Comparison of ENCODE assay signal across 9 cellular contexts in the genomic region with DNA sequence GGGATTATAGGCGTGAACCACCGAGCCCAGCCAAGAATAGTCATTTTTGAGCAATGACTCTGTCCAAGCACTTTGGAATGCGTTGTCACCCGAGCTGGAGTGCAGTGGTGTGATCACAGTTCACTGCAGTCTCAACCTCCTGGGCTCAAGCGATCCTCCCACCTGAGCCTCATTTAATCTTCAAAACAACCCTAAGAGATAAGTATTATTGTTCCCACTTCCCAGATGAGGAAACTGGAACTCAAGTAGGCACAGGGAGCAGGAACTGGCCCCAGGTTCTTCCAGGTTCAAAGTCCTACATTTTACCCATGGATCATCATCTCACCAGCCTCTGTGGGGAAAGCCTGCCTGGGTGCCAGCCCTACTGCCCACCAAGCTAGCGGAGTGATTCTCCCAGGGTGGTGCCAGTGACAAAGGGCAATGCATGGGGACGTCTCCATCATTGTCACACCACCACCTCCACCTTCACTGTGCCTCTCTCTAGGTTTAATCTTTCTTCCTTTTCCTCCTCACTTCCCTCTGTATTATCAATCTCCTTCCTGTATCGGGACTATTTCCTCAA. TPM values are rescaled to one million over a fixed set of nuclear protein-coding genes. Genes with fewer than 3 reads are reported as not detected.
DNase-seq lines count a peak whose midpoint lies in the region; ATAC-seq and TF ChIP-seq lines count a peak whose summit lies in the region.
"Had no signal": no experiment of that assay in that cellular context is flagged by ENCODE, and none has a peak within 500 bp of the region (broad histone marks: within the 10 kb centered on the region; RNA-seq: fewer than 3 reads in every experiment).

No MANE protein-coding gene starts in this region.

- H3K4me3 ChIP-seq in GM23248 (no peak overlapping the region), right atrium auricular region (no peak overlapping the region), skeletal muscle tissue (ENCODE audit: low read length in 3 of 3) (no peak overlapping the region), uterus (no peak overlapping the region)
- H3K4me3 ChIP-seq: tibial artery had no signal

- TF ChIP-seq POLR2A in uterus (IDR thresholded peaks at IDR 0.05), result no peak

- H3K9me2 ChIP-seq in GM23248 (ENCODE audit: insufficient read depth), result no peaks in the 10 kb centered on the region

- WGBS in GM23248 (ENCODE audit: low coverage in 1 of 2, low lambda C conversion rate in 2 of 2, missing lambda C conversion rate in 2 of 2), 2 experiments, result 82 to 83% methylated on average over 8 of the region's 8 CpGs

- in situ Hi-C loops in GM23248 (cut with MboI), result no loop called here

- H3K27ac ChIP-seq in GM23248, result peak overlapping the region; percentile 97
- H3K27ac ChIP-seq in right atrium auricular region, result peak overlapping the region; percentile 51 to 71
- H3K27ac ChIP-seq in skeletal muscle tissue (ENCODE audit: low read depth, low read length), result peak overlapping the region; percentile 73
- peak overlapping the region in 1 of 2 donors; percentile 25 for H3K27ac ChIP-seq in uterus
- H3K27ac ChIP-seq: tibial artery had no signal

- H3K9ac ChIP-seq in GM23248 (peak overlapping the region; percentile 31; the same call in 1 of the 2 replicates), skeletal muscle tissue (ENCODE audit: low read depth in 1 of 3, low read length in 3 of 3) (peak overlapping the region in 2 of 3 donors; percentile 4 to 55)

- peaks cover 21% of the 10 kb centered on the region for H3K4me1 ChIP-seq in GM23248 (ENCODE audit: insufficient read depth)
- H3K4me1 ChIP-seq in right atrium auricular region, result no peaks in the 10 kb centered on the region
- peaks cover 37 to 56% (median 39%) of the 10 kb centered on the region in 3 donors for H3K4me1 ChIP-seq in skeletal muscle tissue (ENCODE audit: control insufficient read depth in 3 of 3, insufficient read depth in 3 of 3, low read length in 3 of 3)
- no peaks in the 10 kb centered on the region for H3K4me1 ChIP-seq in uterus
- H3K4me1 ChIP-seq: tibial artery had no signal

- H3K27me3 ChIP-seq in GM23248 (replicated peaks; ENCODE audit: insufficient read depth) (no peaks in the 10 kb centered on the region), right atrium auricular region (no peaks in the 10 kb centered on the region), skeletal muscle tissue (ENCODE audit: control insufficient read depth in 3 of 3, insufficient read depth in 3 of 3, low read length in 3 of 3) (no peaks in the 10 kb centered on the region), uterus (no peaks in the 10 kb centered on the region)

- peaks cover 20% of the 10 kb centered on the region for H3F3A ChIP-seq in GM23248 (ENCODE audit: insufficient read depth)

- peaks cover 14% of the 10 kb centered on the region for H3K36me3 Mint-ChIP-seq in activated CD4-positive, alpha-beta memory T cell treated with anti-CD3 and anti-CD28 coated beads, Interleukin-2, amount 10 ng/mL, durations not matched to agents 7 days and 5 days (ENCODE audit: low read depth)

- H3K4me1 Mint-ChIP-seq in activated CD4-positive, alpha-beta memory T cell treated with anti-CD3 and anti-CD28 coated beads, Interleukin-2, amount 10 ng/mL, durations not matched to agents 7 days and 5 days, result peaks cover 76% of the 10 kb centered on the region

- peak overlapping the region; percentile 97 for H3K27ac Mint-ChIP-seq in activated CD4-positive, alpha-beta memory T cell treated with anti-CD3 and anti-CD28 coated beads, Interleukin-2, amount 10 ng/mL, durations not matched to agents 7 days and 5 days

- intact Hi-C loops in posterior vena cava (cut with DNase I), result loop anchor here in 1 of 2 donors (2.0 to 5.0 kb wide), 2 partner anchors 25 to 479 kb away; no protein-coding TSS in a partner anchor
- intact Hi-C loops in uterus (cut with DNase I; ENCODE audit: low total_unique reads), result no loop called here

- H3K36me3 ChIP-seq in GM23248 (ENCODE audit: low read depth) (no peaks in the 10 kb centered on the region), right atrium auricular region (no peaks in the 10 kb centered on the region), skeletal muscle tissue (ENCODE audit: control insufficient read depth in 3 of 3, insufficient read depth in 3 of 3, low read length in 3 of 3) (no peaks in the 10 kb centered on the region), uterus (no peaks in the 10 kb centered on the region)
- H3K36me3 ChIP-seq: tibial artery had no signal

- peak overlapping the region; percentile 46 for H3K4me2 ChIP-seq in GM23248 (ENCODE audit: unreplicated experiment)

- peaks cover 5% of the 10 kb centered on the region for H3K9me3 Mint-ChIP-seq in activated CD4-positive, alpha-beta memory T cell treated with anti-CD3 and anti-CD28 coated beads, Interleukin-2, amount 10 ng/mL, durations not matched to agents 7 days and 5 days

- no peak for ATAC-seq in HG03439 (IDR thresholded peaks at IDR 0.05; ENCODE audit: unreplicated experiment)

- DNase-seq in GM23248 (no peak), right atrium auricular region (ENCODE audit: low spot score) (no peak), posterior vena cava (ENCODE audit: low spot score) (no peak), uterus (no peak)
- peak; percentile 10 for DNase-seq in activated CD4-positive, alpha-beta memory T cell treated with anti-CD3 and anti-CD28 coated beads, Interleukin-2, amount 10 ng/mL, durations not matched to agents 7 days and 5 days
- DNase-seq in stimulated activated naive CD4-positive, alpha-beta T cell treated with Interleukin-2 at 50 U/mL for 16 hours (lab: John Stamatoyannopoulos, UW), result no peak

- no peaks in the 10 kb centered on the region for H3K27me3 Mint-ChIP-seq in activated CD4-positive, alpha-beta memory T cell treated with anti-CD3 and anti-CD28 coated beads, Interleukin-2, amount 10 ng/mL, durations not matched to agents 7 days and 5 days

- TF ChIP-seq CTCF in right atrium auricular region (IDR thresholded peaks at IDR 0.05) (no peak), uterus (IDR thresholded peaks at IDR 0.05) (no peak)

- no peaks in the 10 kb centered on the region for H4K20me1 ChIP-seq in GM23248 (ENCODE audit: insufficient read depth)

- H3K9me3 ChIP-seq in GM23248 (ENCODE audit: low read depth) (no peaks in the 10 kb centered on the region), right atrium auricular region (no peaks in the 10 kb centered on the region), skeletal muscle tissue (ENCODE audit: control insufficient read depth in 3 of 3, low read length in 3 of 3) (no peaks in the 10 kb centered on the region), uterus (no peaks in the 10 kb centered on the region)
- H3K9me3 ChIP-seq: tibial artery had no signal

- POLR2A ChIA-PET in activated CD4-positive, alpha-beta memory T cell treated with anti-CD3 and anti-CD28 coated beads, Interleukin-2, amount 10 ng/mL, durations not matched to agents 7 days and 5 days (lab: Charles Lee), result interaction anchor here (1.0 to 27.4 kb wide), 9 partner anchors 10 to 70 kb away, joined by 3 to 1335 read pairs (median 7); a partner anchor contains a TSS

- CTCF ChIA-PET in activated CD4-positive, alpha-beta memory T cell treated with anti-CD3 and anti-CD28 coated beads, Interleukin-2, amount 10 ng/mL, durations not matched to agents 7 days and 5 days (lab: Charles Lee), result interaction anchor here (0.6 to 1.5 kb wide), 6 partner anchors 10 to 71 kb away, joined by 3 to 6 read pairs (median 4); no protein-coding TSS in a partner anchor

- H2AFZ ChIP-seq in GM23248, result no peak overlapping the region

- peak overlapping the region; percentile 72 for H3K4me3 Mint-ChIP-seq in activated CD4-positive, alpha-beta memory T cell treated with anti-CD3 and anti-CD28 coated beads, Interleukin-2, amount 10 ng/mL, durations not matched to agents 7 days and 5 days

- no peaks in the 10 kb centered on the region for H3K79me2 ChIP-seq in GM23248 (ENCODE audit: insufficient read depth)

RNA-seq across cellular contexts. Expression of a gene that starts 11.3 kb away (rescaled TPM):
- total RNA-seq in GM23248 (2014; rRNA removed; shearing (Covaris generic)), result 4.0 TPM in 1 of 2 replicates, not detected in the other
- polyA plus RNA-seq in GM23248 (2016; fragmentation: Nextera tagmentation; extraction: Ambion mirVana), result 0.31 TPM in 1 of 2 replicates, not detected in the other
- total RNA-seq in activated CD4-positive, alpha-beta memory T cell treated with anti-CD3 and anti-CD28 coated beads, Interleukin-2, amount 10 ng/mL, durations not matched to agents 7 days and 5 days, result 10 to 100 TPM; 79.8 to 83.9 TPM
- 10 to 100 TPM in 1 of 2 donors, 1 to 10 TPM in 1; 9.5 to 13.0 TPM for total RNA-seq in right atrium auricular region
- total RNA-seq in skeletal muscle tissue, result 6.8 TPM
- 1 to 10 TPM; 1.9 TPM for total RNA-seq in posterior vena cava
- 1 to 10 TPM in 3 of 4 donors, under 1 TPM in 1; 0.77 to 5.7 (median 1.7) TPM for total RNA-seq in uterus

RNA-seq across cellular contexts. Expression of a gene that starts 13.6 kb away (rescaled TPM):
- total RNA-seq in GM23248 (2014; rRNA removed; shearing (Covaris generic)), result 5.6 and 6.4 TPM in 2 replicates
- 0.56 and 1.2 TPM in 2 replicates for polyA plus RNA-seq in GM23248 (2016; fragmentation: Nextera tagmentation; extraction: Ambion mirVana)
- 100 to 1,000 TPM; 524 to 546 TPM for total RNA-seq in activated CD4-positive, alpha-beta memory T cell treated with anti-CD3 and anti-CD28 coated beads, Interleukin-2, amount 10 ng/mL, durations not matched to agents 7 days and 5 days
- 1 to 10 TPM; 8.4 to 9.7 TPM for total RNA-seq in right atrium auricular region
- 2.6 TPM for total RNA-seq in skeletal muscle tissue
- total RNA-seq in posterior vena cava, result 10 to 100 TPM; 21.7 to 22.5 TPM
- 10 to 100 TPM in 2 of 4 donors, 1 to 10 TPM in 2; 2.0 to 17.4 (median 9.2) TPM for total RNA-seq in uterus

RNA-seq across cellular contexts. Expression of a gene that starts 56.5 kb away (rescaled TPM):
- 3.7 and 4.0 TPM in 2 replicates for total RNA-seq in GM23248 (2014; rRNA removed; shearing (Covaris generic))
- polyA plus RNA-seq in GM23248 (2016; fragmentation: Nextera tagmentation; extraction: Ambion mirVana), result 1.3 and 1.5 TPM in 2 replicates
- 1 to 10 TPM; 1.4 to 1.9 TPM for total RNA-seq in activated CD4-positive, alpha-beta memory T cell treated with anti-CD3 and anti-CD28 coated beads, Interleukin-2, amount 10 ng/mL, durations not matched to agents 7 days and 5 days
- 1 to 10 TPM; 1.1 to 1.2 TPM for total RNA-seq in right atrium auricular region
- total RNA-seq in skeletal muscle tissue, result 2.1 TPM
- total RNA-seq in posterior vena cava, result 1 to 10 TPM in 1 of 2 donors, under 1 TPM in 1; 0.83 to 1.6 TPM
- total RNA-seq in uterus, result 1 to 10 TPM in 3 of 4 donors, under 1 TPM in 1; under 0.01 to 7.2 (median 4.4) TPM

Comparison
In these comparisons a context has a peak if more than half of its experiments do, and no peak if none do; other contexts are left out.
1. RNA of a gene that starts 11.3 kb away (total RNA-seq): 79.8 to 83.9 TPM in activated CD4-positive, alpha-beta memory T cell treated with anti-CD3 and anti-CD28 coated beads, Interleukin-2, amount 10 ng/mL, durations not matched to agents 7 days and 5 days; 9.5 to 13.0 TPM in right atrium auricular region, 6.8 TPM in skeletal muscle tissue (single experiment), 4.0 TPM in GM23248, 0.77 to 5.7 TPM in uterus and 1.9 TPM in posterior vena cava; every median in the first group is over 4 times any median in the second.
2. RNA of a gene that starts 13.6 kb away (total RNA-seq): 524 to 546 TPM in activated CD4-positive, alpha-beta memory T cell treated with anti-CD3 and anti-CD28 coated beads, Interleukin-2, amount 10 ng/mL, durations not matched to agents 7 days and 5 days; 21.7 to 22.5 TPM in posterior vena cava, 2.0 to 17.4 TPM in uterus, 8.4 to 9.7 TPM in right atrium auricular region, 5.6 to 6.4 TPM in GM23248 and 2.6 TPM in skeletal muscle tissue (single experiment); every median in the first group is over 10 times any median in the second.